In the genomic region with DNA sequence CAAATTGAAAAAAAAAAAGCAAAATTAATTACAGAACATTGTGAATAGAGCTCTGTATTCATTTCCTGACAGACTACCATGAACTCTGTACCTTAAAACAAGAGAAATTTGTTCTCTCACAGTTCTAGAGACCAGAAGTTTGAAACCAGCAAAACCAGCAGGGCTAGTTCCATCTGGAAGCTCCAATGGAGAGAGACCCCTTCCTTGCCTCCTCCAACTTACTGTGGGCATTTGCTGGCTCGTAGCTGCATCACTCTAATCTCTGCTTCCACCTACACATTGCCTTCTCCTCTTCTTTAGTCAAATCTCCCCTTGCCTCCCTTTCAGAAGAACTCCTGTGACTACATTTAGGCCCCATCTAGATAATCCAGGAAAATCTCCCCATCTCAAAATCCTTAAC, we compare ENCODE assay signal across 18 cellular contexts. TPM values are rescaled to one million over a fixed set of nuclear protein-coding genes. Genes with fewer than 3 reads are reported as not detected.
A peak's percentile ranks its signal among the peaks of the same experiment; 100 is the strongest.
DNase-seq lines count a peak whose midpoint lies in the region; ATAC-seq, FAIRE-seq and TF ChIP-seq lines count a peak whose summit lies in the region.
"Had no signal": no experiment of that assay in that cellular context is flagged by ENCODE, and none has a peak within 500 bp of the region (broad histone marks: within the 10 kb centered on the region; RNA-seq: fewer than 3 reads in every experiment).

No MANE protein-coding gene starts in this region.

- H2AFZ ChIP-seq in GM23338 = peak overlapping the region; percentile 2; the same call in 1 of the 2 replicates
- H2AFZ ChIP-seq in neuronal stem cell (ENCODE audit: low read length) = peak overlapping the region; percentile 9

- no peaks in the 10 kb centered on the region for H3K9me2 ChIP-seq in GM23338 (ENCODE audit: insufficient read depth)

- 72% methylated on average over 1 of the region's 1 CpG for WGBS in HUES64
- WGBS in neuronal stem cell (ENCODE audit: extremely low coverage in 2 of 2, insufficient read length in 2 of 2, insufficient replicate concordance in 1 of 2), 2 donors = no CpG with 5 or more reads among the region's 1 CpG

- H3K18ac ChIP-seq in neuronal stem cell (ENCODE audit: low read length) = no peak overlapping the region

- H3K9me3 ChIP-seq in HUES64 (ENCODE audit: insufficient read depth, low read depth, low read length) (no peaks in the 10 kb centered on the region), colonic mucosa (no peaks in the 10 kb centered on the region), neuronal stem cell (replicated peaks in 1 of 2; ENCODE audit: control insufficient read depth in 2 of 2, insufficient read depth in 1 of 2, low read depth in 1 of 2, low read length in 2 of 2) (no peaks in the 10 kb centered on the region), kidney (ENCODE audit: control insufficient read depth in 1 of 2, low read length in 2 of 2) (no peaks in the 10 kb centered on the region)
- H3K9me3 ChIP-seq: MG63 had no signal

- no peak overlapping the region for H4K91ac ChIP-seq in neuronal stem cell (ENCODE audit: low read depth, low read length, poor library complexity)

- no peak overlapping the region for H3K14ac ChIP-seq in neuronal stem cell (ENCODE audit: low read length)

- H3K4me3 ChIP-seq in GM23338 = no peak overlapping the region
- H3K4me3 ChIP-seq in HUES64 (ENCODE audit: low read length) = no peak overlapping the region
- H3K4me3 ChIP-seq in colonic mucosa = no peak overlapping the region
- no peak overlapping the region for H3K4me3 ChIP-seq in neuronal stem cell (ENCODE audit: low read length in 2 of 2)
- H3K4me3 ChIP-seq in kidney (ENCODE audit: low read length in 2 of 2) = no peak overlapping the region
- H3K4me3 ChIP-seq: MG63 had no signal

- ATAC-seq in GM23338 = peak; percentile 70
- ATAC-seq in GM18505 (IDR thresholded peaks at IDR 0.05; ENCODE audit: unreplicated experiment) = no peak
- ATAC-seq: SK-N-SH treated with all-trans-retinoic acid at 6 μM for 48 hours had no signal

- no peak overlapping the region for H3K4ac ChIP-seq in neuronal stem cell (ENCODE audit: low read length)

- H3K36me3 ChIP-seq in GM23338 (ENCODE audit: insufficient read depth) (no peaks in the 10 kb centered on the region), HUES64 (ENCODE audit: insufficient read depth, low read length) (no peaks in the 10 kb centered on the region), colonic mucosa (no peaks in the 10 kb centered on the region), neuronal stem cell (replicated peaks in 1 of 2; ENCODE audit: control insufficient read depth in 2 of 2, insufficient read depth in 2 of 2, low read length in 2 of 2) (no peaks in the 10 kb centered on the region), kidney (ENCODE audit: control insufficient read depth in 1 of 2, insufficient read depth in 2 of 2, low read length in 2 of 2) (no peaks in the 10 kb centered on the region)
- H3K36me3 ChIP-seq: MG63 had no signal

- peak overlapping the region; percentile 7 for H3K4me2 ChIP-seq in GM23338
- H3K4me2 ChIP-seq in neuronal stem cell (ENCODE audit: insufficient read depth, low read length, poor library complexity, severe bottlenecking) = no peak overlapping the region

- H3K4me1 ChIP-seq in GM23338 (ENCODE audit: insufficient read depth) (peaks cover 36% of the 10 kb centered on the region), HUES64 (ENCODE audit: insufficient read depth, low read length) (peaks cover 37% of the 10 kb centered on the region), colonic mucosa (no peaks in the 10 kb centered on the region), neuronal stem cell (ENCODE audit: control insufficient read depth in 2 of 2, insufficient read depth in 1 of 2, low read depth in 1 of 2, low read length in 2 of 2) (peaks cover 0 to under 1% of the 10 kb centered on the region in 2 donors), kidney (ENCODE audit: control insufficient read depth in 1 of 2, insufficient read depth in 1 of 2, low read depth in 1 of 2, low read length in 2 of 2) (no peaks in the 10 kb centered on the region)

- no peaks in the 10 kb centered on the region for H3K27me3 Mint-ChIP-seq in GM23338 (ENCODE audit: insufficient read depth, low read depth, poor library complexity)
- H3K27me3 Mint-ChIP-seq: CD4-positive, alpha-beta T cell had no signal

- no peak overlapping the region for H2BK15ac ChIP-seq in neuronal stem cell (ENCODE audit: low read length)

- H3K9me3 Mint-ChIP-seq in GM23338 = no peaks in the 10 kb centered on the region
- H3K9me3 Mint-ChIP-seq: CD4-positive, alpha-beta T cell had no signal

- no peak for TF ChIP-seq POLR2A in GM18505 (IDR thresholded peaks at IDR 0.05; ENCODE audit: borderline replicate concordance, extremely low read depth, insufficient read depth, insufficient read length)

- TF ChIP-seq CTCF in GM23338 (conservative IDR thresholded peaks at IDR 0.05; ENCODE audit: low read depth in 2 of 2) = no peak
- TF ChIP-seq CTCF in colonic mucosa (IDR thresholded peaks at IDR 0.05) = no peak
- no peak for TF ChIP-seq CTCF in kidney (IDR thresholded peaks at IDR 0.05; ENCODE audit: borderline replicate concordance, extremely low read depth, insufficient read depth)

- DNase-seq in GM23338 (ENCODE audit: low spot score) (peak; percentile 33), colonic mucosa (peak; percentile 29), neuronal stem cell (ENCODE audit: low spot score) (no peak), kidney (no peak), kidney glomerular epithelial cell (lab: John Stamatoyannopoulos, UW) (no peak)
- DNase-seq in stimulated activated CD4-positive, alpha-beta T cell treated with anti-CD3 and anti-CD28 coated beads, Interleukin-12 subunit alpha, Interleukin-12 subunit beta, amount 100 ng/mL, for 4 hours = no peak
- DNase-seq: CD4-positive, alpha-beta T cell; HCEC 1CT; MG63; NCI-H1092 treated with DMSO at 0.1 percent for 48 hours; NCI-H1694; SHP77 had no signal

- no peak overlapping the region for H3K23ac ChIP-seq in neuronal stem cell (ENCODE audit: low read depth, low read length, poor library complexity)

- no peak overlapping the region for H2BK120ac ChIP-seq in neuronal stem cell (ENCODE audit: low read depth, low read length)

- H3K4me3 Mint-ChIP-seq in GM23338 = no peak overlapping the region
- H3K4me3 Mint-ChIP-seq: B cell; CD4-positive, alpha-beta T cell had no signal

- H3K27ac ChIP-seq in GM23338 (ENCODE audit: low read depth) (peak overlapping the region; percentile 80), HUES64 (ENCODE audit: low read depth, low read length) (peak overlapping the region; percentile 36; the same call in 1 of the 2 replicates), colonic mucosa (no peak overlapping the region), neuronal stem cell (replicated peaks; ENCODE audit: low read length) (no peak overlapping the region), kidney (ENCODE audit: low read depth in 2 of 2, low read length in 2 of 2) (no peak overlapping the region)

- H2AK5ac ChIP-seq in neuronal stem cell (ENCODE audit: low read depth, low read length) = no peak overlapping the region

- peaks cover 40% of the 10 kb centered on the region for H3K4me1 Mint-ChIP-seq in GM23338
- H3K4me1 Mint-ChIP-seq: B cell had no signal

- no peaks in the 10 kb centered on the region for H4K20me1 ChIP-seq in GM23338 (replicated peaks; ENCODE audit: insufficient read depth)

- FAIRE-seq in kidney (lab: Jason Lieb, UNC) = no peak
- FAIRE-seq: HTR-8/SVneo, RCC 7860 had no signal

- H3K9ac ChIP-seq in HUES64 (ENCODE audit: low read depth, low read length) = no peak overlapping the region
- no peak overlapping the region for H3K9ac ChIP-seq in colonic mucosa (ENCODE audit: low read depth in 2 of 2, low read length in 2 of 2)
- H3K9ac ChIP-seq in neuronal stem cell (ENCODE audit: low read depth, low read length, poor library complexity) = no peak overlapping the region
- no peak overlapping the region for H3K9ac ChIP-seq in kidney (ENCODE audit: low read length in 2 of 2)

- H3F3A ChIP-seq in GM23338 (replicated peaks; ENCODE audit: low read depth) = no peaks in the 10 kb centered on the region

- no peak overlapping the region for H2BK5ac ChIP-seq in neuronal stem cell (ENCODE audit: low read length)

- H3K27ac Mint-ChIP-seq in GM23338 = peak overlapping the region; percentile 46
- H3K27ac Mint-ChIP-seq: B cell; CD4-positive, alpha-beta T cell had no signal

- no peaks in the 10 kb centered on the region for H3K79me1 ChIP-seq in neuronal stem cell (ENCODE audit: low read depth, low read length)

- H3K79me2 ChIP-seq in GM23338 (replicated peaks; ENCODE audit: insufficient read depth) = no peaks in the 10 kb centered on the region

- intact Hi-C loops in colonic mucosa (cut with DNase I) (no loop called here), kidney (cut with DNase I) (no loop called here)

- no peaks in the 10 kb centered on the region for H3K27me3 ChIP-seq in GM23338 (ENCODE audit: insufficient read depth)
- no peaks in the 10 kb centered on the region for H3K27me3 ChIP-seq in HUES64 (ENCODE audit: insufficient read depth, low read length)
- no peaks in the 10 kb centered on the region for H3K27me3 ChIP-seq in colonic mucosa
- H3K27me3 ChIP-seq in neuronal stem cell (ENCODE audit: control insufficient read depth in 3 of 3, insufficient read depth in 3 of 3, low read depth in 1 of 3, low read length in 3 of 3) = no peaks in the 10 kb centered on the region
- H3K27me3 ChIP-seq: MG63 had no signal

- no peak overlapping the region for H2BK12ac ChIP-seq in neuronal stem cell (ENCODE audit: low read length)

- no peaks in the 10 kb centered on the region for H3K36me3 Mint-ChIP-seq in GM23338 (ENCODE audit: low read depth)

- no peak overlapping the region for H4K8ac ChIP-seq in neuronal stem cell (ENCODE audit: low read depth, low read length)

RNA-seq across cellular contexts. Expression of gene SYDE2, which starts 56.5 kb away (rescaled TPM):
- total RNA-seq in GM23338 (2014; rRNA removed; shearing (Covaris generic)) = 20.1 and 20.6 TPM in 2 replicates
- polyA plus RNA-seq in GM23338 (2016; fragmentation: Nextera tagmentation; extraction: Ambion mirVana) (5.8 and 5.9 TPM in 2 replicates), kidney (ENCODE audit: insufficient read depth, low read depth, low replicate concordance) (1.3 TPM)
- polyA plus RNA-seq in HUES64 (2013, experiment 1 of 2) = 4.3 TPM
- polyA plus RNA-seq in HUES64 (2013, experiment 2 of 2) = 4.5 TPM
- total RNA-seq in colonic mucosa (10 to 100 TPM in 1 of 2 donors, 1 to 10 TPM in 1; 6.5 to 14.6 TPM), kidney (7.0 TPM)
- 6.4 TPM for polyA plus RNA-seq in neuronal stem cell (2013, experiment 1 of 2)
- polyA plus RNA-seq in neuronal stem cell (2013, experiment 2 of 2) = 6.2 TPM

Comparison
In these comparisons a context has a peak if more than half of its experiments do, and no peak if none do; other contexts are left out.
1. DNase-seq: peak in GM23338 (single experiment) and colonic mucosa (single experiment); none in neuronal stem cell (single experiment), kidney (single experiment), stimulated activated CD4-positive, alpha-beta T cell treated with anti-CD3 and anti-CD28 coated beads, Interleukin-12 subunit alpha, Interleukin-12 subunit beta, amount 100 ng/mL, for 4 hours (single experiment) and kidney glomerular epithelial cell (single experiment).
2. H3K27ac ChIP-seq: peak in GM23338 (single experiment) and HUES64 (single experiment); none in colonic mucosa (single experiment), neuronal stem cell (single experiment) and kidney (0 of 2).